Comparison of ENCODE assay signal across 18 cellular contexts in the genomic region with DNA sequence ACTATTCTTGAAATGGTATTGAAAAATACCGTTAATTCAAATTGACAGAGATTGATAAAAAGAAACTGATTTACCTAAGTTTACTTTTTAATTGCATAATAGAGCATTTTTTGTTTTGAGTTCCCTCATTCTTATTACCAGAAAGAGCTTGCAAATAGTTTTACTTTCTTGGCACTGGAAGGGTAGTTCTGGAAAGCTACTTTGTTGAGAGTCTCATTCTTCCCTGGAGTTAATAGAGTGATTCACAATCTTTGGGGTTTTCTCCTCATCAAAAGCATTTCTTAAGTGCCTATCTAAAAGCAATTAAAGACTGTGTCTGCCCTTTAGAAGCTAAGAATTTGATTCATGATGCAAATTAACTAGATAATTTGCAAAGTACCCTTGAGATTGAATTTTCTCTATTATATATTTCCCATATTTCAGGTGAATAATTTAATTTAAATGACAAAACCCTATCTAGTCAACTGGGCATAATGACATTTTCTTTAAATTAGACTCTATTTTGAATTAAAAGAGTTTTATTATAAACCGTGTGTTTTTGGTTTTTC. TPM values are rescaled to one million over a fixed set of nuclear protein-coding genes. Genes with fewer than 3 reads are reported as not detected.
A peak's percentile ranks its signal among the peaks of the same experiment; 100 is the strongest.
DNase-seq lines count a peak whose midpoint lies in the region; ATAC-seq, FAIRE-seq and TF ChIP-seq lines count a peak whose summit lies in the region.
"Had no signal": no experiment of that assay in that cellular context is flagged by ENCODE, and none has a peak within 500 bp of the region (broad histone marks: within the 10 kb centered on the region; RNA-seq: fewer than 3 reads in every experiment).

No MANE protein-coding gene starts in this region.

- no peak for FAIRE-seq in urothelium cell line (lab: Jason Lieb, UNC)

- H3K36me3 Mint-ChIP-seq in chondrocyte (ENCODE audit: low read depth) (peaks cover 25% of the 10 kb centered on the region), GM23338 (ENCODE audit: low read depth) (peaks cover 8% of the 10 kb centered on the region; the same call in 2 of the 3 replicates)

- H3K79me2 ChIP-seq in HCT116 (ENCODE audit: insufficient read depth, low read length): no peaks in the 10 kb centered on the region
- H3K79me2 ChIP-seq in GM23338 (replicated peaks; ENCODE audit: insufficient read depth): no peaks in the 10 kb centered on the region

- DNase-seq in AG09309 (ENCODE audit: low read depth): peak; percentile 7
- no peak for DNase-seq in HCT116 (ENCODE audit: low read depth, low spot score)
- DNase-seq in chondrocyte (ENCODE audit: low spot score): no peak
- DNase-seq in midbrain (lab: John Stamatoyannopoulos, UW): peak; percentile 2
- no peak for DNase-seq in GM23338 (ENCODE audit: low spot score)
- no peak for DNase-seq in urothelium cell line (ENCODE audit: low spot score)
- no peak for DNase-seq in NCI-H1092 (lab: John Stamatoyannopoulos, UW)
- DNase-seq: CD4-positive, CD25-positive, alpha-beta regulatory T cell; GOT3; KG1; NCI-H1436 treated with DMSO at 0.1 percent for 48 hours; NCI-H2081; NCI-H510A; NCI-H774; PC-9 had no signal

- no peak for TF ChIP-seq POLR2A in HCT116 (IDR thresholded peaks at IDR 0.05; ENCODE audit: borderline replicate concordance, extremely low read depth, insufficient read depth, insufficient read length)

- TF ChIP-seq CTCF in AG09309 (IDR thresholded peaks at IDR 0.05; ENCODE audit: control insufficient read depth, insufficient read depth, low read depth, low read length, missing control alignments) (no peak), HCT116 (IDR thresholded peaks at IDR 0.05 in 2 of 3, conservative IDR thresholded peaks at IDR 0.05 in 1 of 3; ENCODE audit: borderline replicate concordance in 1 of 3, insufficient read depth in 1 of 3, low read depth in 2 of 3, low read length in 2 of 3) (no peak), chondrocyte (IDR thresholded peaks at IDR 0.05) (no peak), GM23338 (conservative IDR thresholded peaks at IDR 0.05; ENCODE audit: low read depth in 2 of 2) (no peak)

- H2AFZ ChIP-seq in HCT116 (ENCODE audit: low read depth, low read length, poor library complexity, severe bottlenecking): no peak overlapping the region
- no peak overlapping the region for H2AFZ ChIP-seq in GM23338
- H2AFZ ChIP-seq: PC-9 had no signal

- no peaks in the 10 kb centered on the region for H3K9me2 ChIP-seq in HCT116 (ENCODE audit: insufficient read depth)
- no peaks in the 10 kb centered on the region for H3K9me2 ChIP-seq in GM23338 (ENCODE audit: insufficient read depth)

- TF ChIP-seq RAD21 in HCT116 (IDR thresholded peaks at IDR 0.05; ENCODE audit: low read depth): no peak

- H3K36me3 ChIP-seq in HCT116 (ENCODE audit: control insufficient read depth in 1 of 2, insufficient read depth in 2 of 2, low read length in 2 of 2) (peaks cover 0 to 3% of the 10 kb centered on the region in 2 experiments; a peak in 1 of 4 replicates), GM23338 (ENCODE audit: insufficient read depth) (peaks cover 12% of the 10 kb centered on the region; the same call in 1 of the 2 replicates)

- intact Hi-C loops in HCT116 (cut with micrococcal nuclease): no loop called here

- H4K20me1 ChIP-seq in HCT116 (ENCODE audit: insufficient read depth) (no peaks in the 10 kb centered on the region), GM23338 (replicated peaks; ENCODE audit: insufficient read depth) (no peaks in the 10 kb centered on the region; the same call in 1 of the 2 replicates)

- POLR2A ChIA-PET in HCT116 (lab: Charles Lee): no interaction called here

- H3K4me2 ChIP-seq in HCT116 (ENCODE audit: low read length) (no peak overlapping the region), GM23338 (no peak overlapping the region)
- H3K4me2 ChIP-seq: PC-9 had no signal

- ATAC-seq in HCT116 (no peak), GM23338 (no peak), GM21528 (IDR thresholded peaks at IDR 0.05; ENCODE audit: low FRiP score, unreplicated experiment) (no peak)

- H3K4me3 Mint-ChIP-seq in chondrocyte (ENCODE audit: unreplicated experiment): no peak overlapping the region
- H3K4me3 Mint-ChIP-seq in GM23338: no peak overlapping the region
- H3K4me3 Mint-ChIP-seq: B cell; CD4-positive, CD25-positive, alpha-beta regulatory T cell had no signal

- no peaks in the 10 kb centered on the region for H3F3A ChIP-seq in GM23338 (replicated peaks; ENCODE audit: low read depth)

- TSS peak; percentile 20 for BruUV-seq in HCT116 (replicated peaks; lab: Mats Ljungman, UMichigan)

- no peak overlapping the region for H3K27ac ChIP-seq in HCT116 (ENCODE audit: low read depth, low read length)
- no peak overlapping the region for H3K27ac ChIP-seq in GM23338 (ENCODE audit: low read depth)
- H3K27ac ChIP-seq: PC-9, SJSA1 had no signal

- H3K4me1 Mint-ChIP-seq in chondrocyte (ENCODE audit: low read depth) (peaks cover 25% of the 10 kb centered on the region), GM23338 (peaks cover 5% of the 10 kb centered on the region)
- H3K4me1 Mint-ChIP-seq: B cell had no signal

- CTCF ChIA-PET in HCT116 (lab: Charles Lee): interaction anchor here (1.2 kb wide), 1 partner anchor 18 kb away, joined by 3 read pairs; no protein-coding TSS in a partner anchor

- no peaks in the 10 kb centered on the region for H3K27me3 Mint-ChIP-seq in chondrocyte (ENCODE audit: low read depth)
- no peaks in the 10 kb centered on the region for H3K27me3 Mint-ChIP-seq in GM23338 (ENCODE audit: insufficient read depth, low read depth, poor library complexity)
- H3K27me3 Mint-ChIP-seq: B cell; CD4-positive, CD25-positive, alpha-beta regulatory T cell had no signal

- no peaks in the 10 kb centered on the region for H3K27me3 ChIP-seq in HCT116 (ENCODE audit: insufficient read depth, low read length)
- no peaks in the 10 kb centered on the region for H3K27me3 ChIP-seq in GM23338 (ENCODE audit: insufficient read depth)
- H3K27me3 ChIP-seq: SJSA1 had no signal

- H3K4me3 ChIP-seq in AG09309 (ENCODE audit: control insufficient read depth, low read depth, low read length) (no peak overlapping the region), HCT116 (replicated peaks in 1 of 2; ENCODE audit: low read depth in 1 of 2, low read length in 2 of 2) (no peak overlapping the region), GM23338 (no peak overlapping the region)
- H3K4me3 ChIP-seq: PC-9, SJSA1 had no signal

- H3K9me3 ChIP-seq in HCT116 (ENCODE audit: control insufficient read depth in 1 of 2, insufficient read depth in 1 of 2, low read depth in 1 of 2, low read length in 2 of 2): no peaks in the 10 kb centered on the region
- H3K9me3 ChIP-seq: SJSA1 had no signal

- no peak overlapping the region for H3K9ac ChIP-seq in HCT116 (ENCODE audit: low read length)

- H3K27ac Mint-ChIP-seq in chondrocyte (ENCODE audit: unreplicated experiment) (peak overlapping the region; percentile 77), GM23338 (no peak overlapping the region)
- H3K27ac Mint-ChIP-seq: B cell; CD4-positive, CD25-positive, alpha-beta regulatory T cell had no signal

- H3K4me1 ChIP-seq in HCT116 (ENCODE audit: control insufficient read depth in 1 of 2, insufficient read depth in 2 of 2, low read length in 2 of 2): no peaks in the 10 kb centered on the region
- peaks cover 13% of the 10 kb centered on the region; the same call in 1 of the 2 replicates for H3K4me1 ChIP-seq in GM23338 (ENCODE audit: insufficient read depth)

- H3K9me3 Mint-ChIP-seq in chondrocyte (ENCODE audit: low read depth) (no peaks in the 10 kb centered on the region), GM23338 (no peaks in the 10 kb centered on the region)
- H3K9me3 Mint-ChIP-seq: CD4-positive, CD25-positive, alpha-beta regulatory T cell had no signal

- RAD21 ChIA-PET in HCT116 (lab: Charles Lee; ENCODE audit: low non-redundant PET in 1 of 2, low total read pairs in 2 of 2, uncharacterized antibody in 2 of 2, unreplicated experiment in 2 of 2): no interaction called here

TF ChIP-seq in HCT116, 20 proteins besides CTCF, POLR2A, EP300 and RAD21:
- TF ChIP-seq YY1 (IDR thresholded peaks at IDR 0.05; ENCODE audit: extremely low read depth, insufficient replicate concordance, low read depth, low read length): no peak

TF ChIP-seq in GM23338, 12 proteins besides CTCF, POLR2A, EP300 and RAD21:
- TF ChIP-seq EZH2 (IDR thresholded peaks at IDR 0.05; ENCODE audit: low read depth, unreplicated experiment) (no peak), CREB1 (CRISPR knock-in tag; IDR thresholded peaks at IDR 0.05; ENCODE audit: low read depth) (no peak)
- TF ChIP-seq, protein P1, sequence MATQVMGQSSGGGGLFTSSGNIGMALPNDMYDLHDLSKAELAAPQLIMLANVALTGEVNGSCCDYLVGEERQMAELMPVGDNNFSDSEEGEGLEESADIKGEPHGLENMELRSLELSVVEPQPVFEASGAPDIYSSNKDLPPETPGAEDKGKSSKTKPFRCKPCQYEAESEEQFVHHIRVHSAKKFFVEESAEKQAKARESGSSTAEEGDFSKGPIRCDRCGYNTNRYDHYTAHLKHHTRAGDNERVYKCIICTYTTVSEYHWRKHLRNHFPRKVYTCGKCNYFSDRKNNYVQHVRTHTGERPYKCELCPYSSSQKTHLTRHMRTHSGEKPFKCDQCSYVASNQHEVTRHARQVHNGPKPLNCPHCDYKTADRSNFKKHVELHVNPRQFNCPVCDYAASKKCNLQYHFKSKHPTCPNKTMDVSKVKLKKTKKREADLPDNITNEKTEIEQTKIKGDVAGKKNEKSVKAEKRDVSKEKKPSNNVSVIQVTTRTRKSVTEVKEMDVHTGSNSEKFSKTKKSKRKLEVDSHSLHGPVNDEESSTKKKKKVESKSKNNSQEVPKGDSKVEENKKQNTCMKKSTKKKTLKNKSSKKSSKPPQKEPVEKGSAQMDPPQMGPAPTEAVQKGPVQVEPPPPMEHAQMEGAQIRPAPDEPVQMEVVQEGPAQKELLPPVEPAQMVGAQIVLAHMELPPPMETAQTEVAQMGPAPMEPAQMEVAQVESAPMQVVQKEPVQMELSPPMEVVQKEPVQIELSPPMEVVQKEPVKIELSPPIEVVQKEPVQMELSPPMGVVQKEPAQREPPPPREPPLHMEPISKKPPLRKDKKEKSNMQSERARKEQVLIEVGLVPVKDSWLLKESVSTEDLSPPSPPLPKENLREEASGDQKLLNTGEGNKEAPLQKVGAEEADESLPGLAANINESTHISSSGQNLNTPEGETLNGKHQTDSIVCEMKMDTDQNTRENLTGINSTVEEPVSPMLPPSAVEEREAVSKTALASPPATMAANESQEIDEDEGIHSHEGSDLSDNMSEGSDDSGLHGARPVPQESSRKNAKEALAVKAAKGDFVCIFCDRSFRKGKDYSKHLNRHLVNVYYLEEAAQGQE (IDR thresholded peaks at IDR 0.05; ENCODE audit: unreplicated experiment): no peak
TF ChIP-seq in GM23338: peak in this region for 0.

RNA-seq across cellular contexts. Expression of a gene that starts 8.1 kb away (rescaled TPM):
- total RNA-seq in HCT116 (2021; ENCODE audit: unreplicated experiment): 21.5 TPM
- polyA plus RNA-seq in HCT116 (2012): 4.4 and 6.1 TPM in 2 replicates
- 9.0 to 12.0 TPM (median 11.6 TPM) in 3 replicates for total RNA-seq in chondrocyte
- 15.9 and 18.2 TPM in 2 replicates for total RNA-seq in GM23338 (2014; rRNA removed; shearing (Covaris generic))
- 4.3 and 5.5 TPM in 2 replicates for polyA plus RNA-seq in GM23338 (2016; fragmentation: Nextera tagmentation; extraction: Ambion mirVana)

Comparison
In these comparisons a context has a peak if more than half of its experiments do, and no peak if none do; other contexts are left out.
1. DNase-seq: peak in AG09309 (single experiment) and midbrain (single experiment); none in HCT116 (single experiment), chondrocyte (single experiment), GM23338 (single experiment), urothelium cell line (single experiment) and NCI-H1092 (single experiment).